ENCODE assay signal across 18 cellular contexts in the genomic region with DNA sequence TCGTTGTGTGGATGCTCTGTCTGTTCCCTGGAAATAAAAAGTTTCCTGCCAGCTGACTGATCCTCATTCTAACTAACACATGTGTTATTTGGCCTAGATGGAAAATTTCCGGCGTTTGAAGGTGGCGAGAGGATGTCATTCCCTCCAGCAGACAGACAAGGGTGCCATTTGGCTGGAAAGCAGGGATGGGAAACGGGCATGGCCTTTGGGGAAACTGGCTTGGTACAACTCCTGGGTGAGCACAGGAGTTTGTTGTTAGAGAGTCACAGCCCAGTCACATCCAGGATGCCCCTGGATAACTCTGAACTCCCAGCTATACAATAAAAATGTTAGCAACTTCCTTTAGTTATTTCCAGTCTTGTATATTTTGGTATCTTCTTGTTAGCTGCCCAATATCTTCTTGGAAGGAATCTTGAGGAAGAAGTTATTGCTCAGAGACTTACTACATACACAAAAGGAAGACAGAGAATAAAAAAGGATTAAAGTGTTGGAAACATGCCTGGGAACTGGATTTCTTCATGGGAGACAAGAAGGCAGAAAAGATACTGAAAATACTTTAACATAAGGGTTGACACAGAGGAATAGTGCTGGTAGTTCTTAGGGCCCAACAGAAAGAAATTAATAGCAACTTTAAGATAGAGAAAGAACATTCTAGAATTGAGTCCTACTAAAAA. TPM values are rescaled to one million over a fixed set of nuclear protein-coding genes. Genes with fewer than 3 reads are reported as not detected.
DNase-seq lines count a peak whose midpoint lies in the region; ATAC-seq and TF ChIP-seq lines count a peak whose summit lies in the region.
"Had no signal": no experiment of that assay in that cellular context is flagged by ENCODE, and none has a peak within 500 bp of the region (broad histone marks: within the 10 kb centered on the region; RNA-seq: fewer than 3 reads in every experiment).

No MANE protein-coding gene starts in this region.

- H3K36me3 ChIP-seq in muscle layer of colon (ENCODE audit: insufficient read depth, low read length) = no peaks in the 10 kb centered on the region
- H3K36me3 ChIP-seq in thyroid gland = no peaks in the 10 kb centered on the region
- H3K36me3 ChIP-seq: Peyer's patch, right atrium auricular region had no signal

- no peaks in the 10 kb centered on the region for H3K27me3 ChIP-seq in muscle layer of colon (ENCODE audit: control insufficient read depth in 1 of 2, insufficient read depth in 2 of 2, low read length in 2 of 2)
- no peaks in the 10 kb centered on the region for H3K27me3 ChIP-seq in thyroid gland
- H3K27me3 ChIP-seq: dorsolateral prefrontal cortex, Peyer's patch, right atrium auricular region had no signal

- no peak overlapping the region for H3K9ac ChIP-seq in muscle layer of colon (ENCODE audit: low read length)

- H3K27ac ChIP-seq in muscle layer of colon (ENCODE audit: low read depth, low read length) = peak overlapping the region; percentile 66
- H3K27ac ChIP-seq in thyroid gland = peak overlapping the region; percentile 10 to 68 (median 39)
- H3K27ac ChIP-seq: right atrium auricular region had no signal

- TF ChIP-seq CTCF in thyroid gland (IDR thresholded peaks at IDR 0.05) = no peak

- DNase-seq in NCI-H226 (peak; percentile 31), dermis microvascular lymphatic vessel endothelial cell (ENCODE audit: low read depth in 2 of 2) (peak; percentile 62 to 69), thyroid gland (no peak)
- DNase-seq in activated T-cell treated with anti-CD3 and anti-CD28 coated beads, Interleukin-2, amount 50 U/mL, for 48 hours = no peak
- DNase-seq: activated CD8-positive, alpha-beta T cell treated with anti-CD3 and anti-CD28 coated beads for 36 hours; anterior cingulate cortex; DMS53; dorsolateral prefrontal cortex; GOT3; NCI-H2171; Peyer's patch; stimulated activated CD4-positive, alpha-beta T cell treated with anti-CD3 and anti-CD28 coated beads, Interleukin-2, amount 100 ng/mL, for 24 hours had no signal

- ATAC-seq in HG02759 (IDR thresholded peaks at IDR 0.05; ENCODE audit: unreplicated experiment) = no peak
- ATAC-seq in HG03175 (IDR thresholded peaks at IDR 0.05; ENCODE audit: unreplicated experiment) = no peak
- ATAC-seq: activated CD8-positive, alpha-beta T cell treated with anti-CD3 and anti-CD28 coated beads for 36 hours; natural killer cell treated with Interleukin-12 subunit alpha and Interleukin-12 subunit beta and Interleukin-15 and Interleukin-18, amount 100 ng/mL, for 72 hours had no signal

- intact Hi-C loops in thyroid gland (cut with DNase I) = no loop called here

- H3K4me1 ChIP-seq in muscle layer of colon (ENCODE audit: insufficient read depth, low read length) (peaks cover 40% of the 10 kb centered on the region), thyroid gland (peaks cover 21 to 45% of the 10 kb centered on the region in 2 donors)

- H3K9me3 ChIP-seq in muscle layer of colon (ENCODE audit: low read length) = no peaks in the 10 kb centered on the region
- H3K9me3 ChIP-seq in thyroid gland = no peaks in the 10 kb centered on the region
- H3K9me3 ChIP-seq: Peyer's patch, right atrium auricular region had no signal

- no peak for TF ChIP-seq POLR2A in thyroid gland (IDR thresholded peaks at IDR 0.05)

- 69 to 82% methylated on average over 5 of the region's 5 CpGs for WGBS in thyroid gland, 2 donors

- peak overlapping the region in 1 of 2 donors; percentile 4 for H3K4me3 ChIP-seq in muscle layer of colon (ENCODE audit: low read depth in 1 of 2, low read length in 2 of 2)
- no peak overlapping the region for H3K4me3 ChIP-seq in thyroid gland (replicated peaks in 1 of 3)
- H3K4me3 ChIP-seq: dorsolateral prefrontal cortex, Peyer's patch, right atrium auricular region had no signal

RNA-seq across cellular contexts. Expression of gene TEK, which starts 41.9 kb away (rescaled TPM):
- total RNA-seq in dermis microvascular lymphatic vessel endothelial cell = 147 and 167 TPM in 2 replicates
- 10 to 100 TPM; 11.9 to 32.6 (median 15.9) TPM for total RNA-seq in thyroid gland
- total RNA-seq: activated CD8-positive, alpha-beta T cell treated with anti-CD3 and anti-CD28 coated beads for 36 hours; activated T-helper 2 cell treated with anti-CD3 and anti-CD28 coated beads, Interferon-gamma antibody, Interleukin-2, Interleukin-4, amounts not matched to agents 10 μg/mL and 5 μg/mL and 100 μg/mL, durations not matched to agents 14 hours and 24 hours and 36 hours; natural killer cell treated with Interleukin-12 subunit alpha and Interleukin-12 subunit beta and Interleukin-15 and Interleukin-18, amount 100 ng/mL, for 72 hours had no signal

Comparison
In these comparisons a context has a peak if more than half of its experiments do, and no peak if none do; other contexts are left out.
1. DNase-seq: peak in NCI-H226 (single experiment) and dermis microvascular lymphatic vessel endothelial cell (2 of 2); none in thyroid gland (0 of 2) and activated T-cell treated with anti-CD3 and anti-CD28 coated beads, Interleukin-2, amount 50 U/mL, for 48 hours (0 of 2).